Comparison of ENCODE assay signal across 29 cellular contexts in genomic region chr16:64381979-64382378, GRCh38.
"Had no signal": no experiment of that assay in that cellular context is flagged by ENCODE, and none has a peak within 500 bp of the region (broad histone marks: within the 10 kb centered on the region; RNA-seq: fewer than 3 reads in every experiment).

No MANE protein-coding gene starts in this region.

- H3K9me3 Mint-ChIP-seq: endodermal cell, neural crest cell, type B pancreatic cell had no signal

- H3K27me3 Mint-ChIP-seq: dendritic cell treated with granulocyte-macrophage colony-stimulating factor and Interleukin-4, amounts not matched to agents 40 ng/mL and 50 ng/mL, for 4 days; naive B cell; natural killer cell treated with Interleukin-12 subunit alpha and Interleukin-12 subunit beta and Interleukin-15 and Interleukin-18, amount 100 ng/mL, for 72 hours; stimulated activated memory B cell treated with anti-CD40 and anti-IgM and Interleukin-4, amounts not matched to agents 10 μg/mL and 1 μg/mL and 100 μg/mL, for 72 hours; type B pancreatic cell had no signal

- H3K36me3 Mint-ChIP-seq: naive B cell; stimulated activated memory B cell treated with anti-CD40 and anti-IgM and Interleukin-4, amounts not matched to agents 10 μg/mL and 1 μg/mL and 100 μg/mL, for 72 hours; type B pancreatic cell had no signal

- FAIRE-seq: islet of Langerhans, urothelium cell line had no signal

- H3K4me3 Mint-ChIP-seq: dendritic cell treated with granulocyte-macrophage colony-stimulating factor and Interleukin-4, amounts not matched to agents 40 ng/mL and 50 ng/mL, for 4 days; endodermal cell; naive B cell; natural killer cell treated with Interleukin-12 subunit alpha and Interleukin-12 subunit beta and Interleukin-15 and Interleukin-18, amount 100 ng/mL, for 72 hours; neural crest cell; stimulated activated memory B cell treated with anti-CD40 and anti-IgM and Interleukin-4, amounts not matched to agents 10 μg/mL and 1 μg/mL and 100 μg/mL, for 72 hours; type B pancreatic cell had no signal

- H3K36me3 ChIP-seq: colonic mucosa, esophagus muscularis mucosa, heart right ventricle, left ventricle myocardium inferior, lower lobe of right lung, prostate gland, spleen, tibial artery had no signal

- H3K27ac ChIP-seq: colonic mucosa, epithelial cell of prostate, esophagus muscularis mucosa, foreskin keratinocyte, heart right ventricle, left ventricle myocardium inferior, lower lobe of right lung, prostate gland, skin epidermis, spleen, testis, tibial artery had no signal

- H3K4me1 Mint-ChIP-seq: endodermal cell; naive B cell; stimulated activated memory B cell treated with anti-CD40 and anti-IgM and Interleukin-4, amounts not matched to agents 10 μg/mL and 1 μg/mL and 100 μg/mL, for 72 hours had no signal

- H3K27ac Mint-ChIP-seq: dendritic cell treated with granulocyte-macrophage colony-stimulating factor and Interleukin-4, amounts not matched to agents 40 ng/mL and 50 ng/mL, for 4 days; endodermal cell; naive B cell; natural killer cell treated with Interleukin-12 subunit alpha and Interleukin-12 subunit beta and Interleukin-15 and Interleukin-18, amount 100 ng/mL, for 72 hours; stimulated activated memory B cell treated with anti-CD40 and anti-IgM and Interleukin-4, amounts not matched to agents 10 μg/mL and 1 μg/mL and 100 μg/mL, for 72 hours; type B pancreatic cell had no signal

- DNase-seq: colonic mucosa; effector CD8-positive, alpha-beta T cell; endodermal cell; foreskin keratinocyte; glutamatergic neuron; heart right ventricle; hippocampal formation; left cardiac atrium; left ventricle myocardium inferior; lower lobe of right lung; naive B cell; right cardiac atrium; spleen; stimulated activated CD4-positive, alpha-beta T cell treated with anti-CD3 and anti-CD28 coated beads, Interleukin-4, amount 100 ng/mL, for 4 hours; stimulated activated naive CD8-positive, alpha-beta T cell treated with anti-CD3 and anti-CD28 coated beads, Interleukin-15, Interleukin-2, amounts not matched to agents 100 U/mL and 50 U/mL, for 24 hours; substantia nigra; testis; tibial artery had no signal

- H3K9me3 ChIP-seq: colonic mucosa, esophagus muscularis mucosa, left ventricle myocardium inferior, prostate gland, testis, tibial artery had no signal

- H3K4me1 ChIP-seq: colonic mucosa, esophagus muscularis mucosa, foreskin keratinocyte, heart right ventricle, left ventricle myocardium inferior, lower lobe of right lung, prostate gland, spleen, testis, tibial artery had no signal

- H3K27me3 ChIP-seq: colonic mucosa, esophagus muscularis mucosa, foreskin keratinocyte, heart right ventricle, spleen, testis, tibial artery had no signal

- H3K4me3 ChIP-seq: colonic mucosa, esophagus muscularis mucosa, heart right ventricle, left ventricle myocardium inferior, lower lobe of right lung, prostate gland, skin epidermis, spleen, testis, tibial artery had no signal

- ATAC-seq: foreskin keratinocyte; heart right ventricle; left cardiac atrium; natural killer cell treated with Interleukin-12 subunit alpha and Interleukin-12 subunit beta and Interleukin-15 and Interleukin-18, amount 100 ng/mL, for 72 hours; right cardiac atrium; stimulated activated naive CD8-positive, alpha-beta T cell treated with anti-CD3 and anti-CD28 coated beads, Interleukin-15, Interleukin-2, amounts not matched to agents 100 U/mL and 50 U/mL, for 24 hours had no signal
